In genomic region chr1:30478799-30479198, GRCh38 we compare ENCODE assay signal across 23 cellular contexts.
"Had no signal": no experiment of that assay in that cellular context is flagged by ENCODE, and none has a peak within 500 bp of the region (broad histone marks: within the 10 kb centered on the region; RNA-seq: fewer than 3 reads in every experiment).

No MANE protein-coding gene starts in this region.

- H3K27me3 ChIP-seq: brain microvascular endothelial cell, cardiac muscle cell had no signal

- FAIRE-seq: RCC 7860 had no signal

- H3K4me3 ChIP-seq: cardiac muscle cell had no signal

- H3K36me3 ChIP-seq: brain microvascular endothelial cell, cardiac muscle cell had no signal

- H3K4me2 ChIP-seq: KMS-11 had no signal

- DNase-seq: activated CD4-positive, alpha-beta T cell treated with anti-CD3 and anti-CD28 coated beads for 48 hours; activated CD4-positive, alpha-beta T cell treated with anti-CD3 and anti-CD28 coated beads, Interleukin-2, amount 50 U/mL, for 4 hours; activated CD4-positive, CD25-positive, alpha-beta regulatory T cell treated with anti-CD3 and anti-CD28 coated beads, Interleukin-2, amount 50 U/mL, for 72 hours; activated CD8-positive, alpha-beta memory T cell treated with anti-CD3 and anti-CD28 coated beads for 24 hours; activated effector memory CD4-positive, alpha-beta T cell treated with anti-CD3 and anti-CD28 coated beads, Interleukin-2, amount 50 U/mL, for 16 hours; activated naive CD4-positive, alpha-beta T cell treated with anti-CD3 and anti-CD28 coated beads for 36 hours; activated naive CD8-positive, alpha-beta T cell treated with anti-CD3 and anti-CD28 coated beads for 36 hours; activated T-cell treated with anti-CD3 and anti-CD28 coated beads, Interleukin-2, amount 50 U/mL, for 4 hours; brain microvascular endothelial cell; NCI-H1092; NCI-H1417 treated with DMSO at 0.1 percent for 48 hours; NCI-H1694; NCI-H2029 treated with DMSO at 0.1 percent for 48 hours; NCI-H510A treated with DMSO at 0.1 percent for 48 hours; NCI-H69; PC-3; SHP77 treated with DMSO at 0.1 percent for 48 hours; T-helper 17 cell; T-helper 9 cell had no signal

- H3K9ac ChIP-seq: KMS-11 had no signal

- H3K27ac ChIP-seq: brain microvascular endothelial cell, cardiac muscle cell, KMS-11 had no signal

- ATAC-seq: activated T-cell treated with anti-CD3 and anti-CD28 coated beads, Interleukin-2, amount 50 U/mL, for 4 hours; PC-3; T-helper 17 cell; WTC11 had no signal
